In genomic region chr1:61182049-61182448, GRCh38 we compare ENCODE assay signal across 15 cellular contexts.
DNase-seq lines count a peak whose midpoint lies in the region; ATAC-seq and TF ChIP-seq lines count a peak whose summit lies in the region.
"Had no signal": no experiment of that assay in that cellular context is flagged by ENCODE, and none has a peak within 500 bp of the region (broad histone marks: within the 10 kb centered on the region; RNA-seq: fewer than 3 reads in every experiment).

No MANE protein-coding gene starts in this region.

- no peak overlapping the region for H2AFZ ChIP-seq in OCI-LY1 (ENCODE audit: low read length)

- DNase-seq in endodermal cell (no peak), left kidney (ENCODE audit: low read depth, low spot score) (peak; percentile 45), suprapubic skin (ENCODE audit: low spot score in 2 of 2) (no peak), NCI-H187 (lab: John Stamatoyannopoulos, UW) (no peak), NCI-H1417 (lab: John Stamatoyannopoulos, UW) (no peak)
- DNase-seq in effector CD4-positive, alpha-beta T cell: no peak
- DNase-seq: activated CD4-positive, alpha-beta T cell treated with anti-CD3 and anti-CD28 coated beads for 4 hours; activated naive CD4-positive, alpha-beta T cell treated with anti-CD3 and anti-CD28 coated beads, Interleukin-2, amount 10 ng/mL, durations not matched to agents 7 days and 5 days; DMS79 treated with DMSO at 0.1 percent for 48 hours; KG1; stimulated activated CD4-positive, alpha-beta T cell treated with anti-CD3 and anti-CD28 coated beads, Interleukin-15, amount 100 ng/mL, for 24 hours; stimulated activated naive CD4-positive, alpha-beta T cell had no signal

- H3K4me1 ChIP-seq in OCI-LY1 (ENCODE audit: insufficient read depth, low read length, severe bottlenecking): peaks cover 59% of the 10 kb centered on the region
- no peaks in the 10 kb centered on the region for H3K4me1 ChIP-seq in endodermal cell (ENCODE audit: control insufficient read depth, insufficient read depth, low read length)
- peaks cover 70% of the 10 kb centered on the region for H3K4me1 ChIP-seq in suprapubic skin

- H3K4me2 ChIP-seq in OCI-LY1 (ENCODE audit: low read length): no peak overlapping the region

- no peak overlapping the region for H3K4me3 Mint-ChIP-seq in endodermal cell
- H3K4me3 Mint-ChIP-seq: activated naive CD4-positive, alpha-beta T cell treated with anti-CD3 and anti-CD28 coated beads, Interleukin-2, amount 10 ng/mL, durations not matched to agents 7 days and 5 days; memory B cell had no signal

- H3K9me3 ChIP-seq in OCI-LY1 (ENCODE audit: low read length) (no peaks in the 10 kb centered on the region), endodermal cell (ENCODE audit: control insufficient read depth, low read length) (no peaks in the 10 kb centered on the region), suprapubic skin (no peaks in the 10 kb centered on the region)

- H3K9me2 ChIP-seq in OCI-LY1 (ENCODE audit: low read depth, low read length): no peaks in the 10 kb centered on the region

- H3K9me3 Mint-ChIP-seq in endodermal cell: no peaks in the 10 kb centered on the region
- H3K9me3 Mint-ChIP-seq: activated naive CD4-positive, alpha-beta T cell treated with anti-CD3 and anti-CD28 coated beads, Interleukin-2, amount 10 ng/mL, durations not matched to agents 7 days and 5 days; memory B cell had no signal

- H3K9ac ChIP-seq in OCI-LY1 (ENCODE audit: low read length): no peak overlapping the region
- no peak overlapping the region for H3K9ac ChIP-seq in endodermal cell (ENCODE audit: extremely low read depth, low read length, poor library complexity, severe bottlenecking)

- H3K4me3 ChIP-seq in OCI-LY1 (ENCODE audit: low read depth, low read length, poor library complexity, severe bottlenecking): no peak overlapping the region
- no peak overlapping the region for H3K4me3 ChIP-seq in endodermal cell (ENCODE audit: low read length)
- H3K4me3 ChIP-seq in suprapubic skin: no peak overlapping the region

- no peaks in the 10 kb centered on the region for H3K27me3 Mint-ChIP-seq in endodermal cell (ENCODE audit: insufficient read depth)
- H3K27me3 Mint-ChIP-seq: activated naive CD4-positive, alpha-beta T cell treated with anti-CD3 and anti-CD28 coated beads, Interleukin-2, amount 10 ng/mL, durations not matched to agents 7 days and 5 days had no signal

- H3K36me3 Mint-ChIP-seq in endodermal cell (ENCODE audit: low read depth): no peaks in the 10 kb centered on the region
- H3K36me3 Mint-ChIP-seq: activated naive CD4-positive, alpha-beta T cell treated with anti-CD3 and anti-CD28 coated beads, Interleukin-2, amount 10 ng/mL, durations not matched to agents 7 days and 5 days; memory B cell had no signal

- 88 to 92% methylated on average over 1 to 2 of the region's 2 CpGs for WGBS in endodermal cell (ENCODE audit: insufficient coverage in 1 of 2, insufficient read length in 1 of 2), 2 experiments
- WGBS in suprapubic skin: 51% methylated on average over 2 of the region's 2 CpGs

- peaks cover 13% of the 10 kb centered on the region for H3K4me1 Mint-ChIP-seq in endodermal cell
- H3K4me1 Mint-ChIP-seq: activated naive CD4-positive, alpha-beta T cell treated with anti-CD3 and anti-CD28 coated beads, Interleukin-2, amount 10 ng/mL, durations not matched to agents 7 days and 5 days; memory B cell had no signal

- no peaks in the 10 kb centered on the region for H3K79me2 ChIP-seq in OCI-LY1 (ENCODE audit: insufficient read depth, low read length)

- no peak overlapping the region for H3K27ac Mint-ChIP-seq in endodermal cell
- H3K27ac Mint-ChIP-seq: activated naive CD4-positive, alpha-beta T cell treated with anti-CD3 and anti-CD28 coated beads, Interleukin-2, amount 10 ng/mL, durations not matched to agents 7 days and 5 days; memory B cell had no signal

- no peaks in the 10 kb centered on the region; the same call in 1 of the 2 replicates for H3F3A ChIP-seq in OCI-LY1 (ENCODE audit: insufficient read depth, low read length)

- no peak for TF ChIP-seq POLR2A in suprapubic skin (IDR thresholded peaks at IDR 0.05)

- no peak for TF ChIP-seq EP300 in suprapubic skin (IDR thresholded peaks at IDR 0.05)

- H3K36me3 ChIP-seq in OCI-LY1 (ENCODE audit: insufficient read depth, low read length): 0 out of 2 replicates have a peak, but pooled peaks cover 5% of the 10 kb centered on the region
- no peaks in the 10 kb centered on the region for H3K36me3 ChIP-seq in endodermal cell (ENCODE audit: control insufficient read depth, insufficient read depth, low read length)
- no peaks in the 10 kb centered on the region for H3K36me3 ChIP-seq in suprapubic skin

- H3K27ac ChIP-seq in OCI-LY1 (ENCODE audit: low read depth, low read length, poor library complexity, severe bottlenecking) (peak overlapping the region; percentile 1), endodermal cell (ENCODE audit: low read depth, low read length) (no peak overlapping the region), suprapubic skin (peak overlapping the region; percentile 91)

- ATAC-seq in HG02588 (IDR thresholded peaks at IDR 0.05; ENCODE audit: unreplicated experiment): no peak

- H3K27me3 ChIP-seq in OCI-LY1 (ENCODE audit: insufficient read depth, low read length) (no peaks in the 10 kb centered on the region), endodermal cell (ENCODE audit: control insufficient read depth, insufficient read depth, low read length, poor library complexity, severe bottlenecking) (no peaks in the 10 kb centered on the region), suprapubic skin (no peaks in the 10 kb centered on the region)

- H4K20me1 ChIP-seq in OCI-LY1 (ENCODE audit: insufficient read depth, low read length): no peaks in the 10 kb centered on the region

- TF ChIP-seq CTCF in OCI-LY1 (IDR thresholded peaks at IDR 0.05; ENCODE audit: low read length) (no peak), endodermal cell (conservative IDR thresholded peaks at IDR 0.05) (peak; percentile 32), suprapubic skin (IDR thresholded peaks at IDR 0.05) (no peak)
